ENCODE assay signal across 8 cellular contexts in genomic region chr3:45596290-45596791, GRCh38. TPM values are rescaled to one million over a fixed set of nuclear protein-coding genes. Genes with fewer than 3 reads are reported as not detected.
DNase-seq lines count a peak whose midpoint lies in the region; ATAC-seq, FAIRE-seq and TF ChIP-seq lines count a peak whose summit lies in the region.

No MANE protein-coding gene starts in this region.

- intact Hi-C loops in colonic mucosa (cut with DNase I) = no loop called here

- DNase-seq in GM12892 (ENCODE audit: insufficient read length) = peak; percentile 50
- no peak for DNase-seq in MG63
- DNase-seq in colonic mucosa = peak; percentile 43
- DNase-seq in pons (ENCODE audit: low spot score) = peak; percentile 42
- no peak for DNase-seq in iPS-NIHi11 (ENCODE audit: low spot score)
- DNase-seq in cerebellar nuclear complex (lab: John Stamatoyannopoulos, UW) = no peak
- no peak for DNase-seq in NCI-H226

- ATAC-seq in GM21619 (IDR thresholded peaks at IDR 0.05; ENCODE audit: unreplicated experiment) = peak; percentile 40

- H3K4me3 ChIP-seq in MG63 (peak overlapping the region; percentile 61), colonic mucosa (peak overlapping the region; percentile 78)

- no peak for TF ChIP-seq CTCF in colonic mucosa (IDR thresholded peaks at IDR 0.05)

- H3K27me3 ChIP-seq in MG63 = no peaks in the 10 kb centered on the region
- H3K27me3 ChIP-seq in colonic mucosa = no peaks in the 10 kb centered on the region

- H3K27ac ChIP-seq in colonic mucosa = no peak overlapping the region

- 0 out of 2 replicates have a peak, but pooled peaks cover 3% of the 10 kb centered on the region for H3K36me3 ChIP-seq in MG63
- no peaks in the 10 kb centered on the region for H3K36me3 ChIP-seq in colonic mucosa

- peak; percentile 44; the same call in 1 of the 2 replicates for TF ChIP-seq POLR2A in GM12892 (IDR thresholded peaks at IDR 0.05; ENCODE audit: low read depth, low read length)

- H3K9ac ChIP-seq in colonic mucosa (ENCODE audit: low read depth in 2 of 2, low read length in 2 of 2) = peak overlapping the region; percentile 70 to 74

- H3K9me3 ChIP-seq in MG63 = no peaks in the 10 kb centered on the region
- H3K9me3 ChIP-seq in colonic mucosa = no peaks in the 10 kb centered on the region

- H3K4me1 ChIP-seq in colonic mucosa = peaks cover 38% of the 10 kb centered on the region

- FAIRE-seq in GM12892 (lab: Jason Lieb, UNC) = peak; percentile 91

RNA-seq across cellular contexts. Expression of gene LIMD1, which starts 1.8 kb away (rescaled TPM):
- polyA plus RNA-seq in GM12892 (2012; ENCODE audit: missing spikeins) = 20.1 TPM
- total RNA-seq in MG63 (2014; rRNA removed; shearing (Covaris generic); ENCODE audit: low replicate concordance) = 6.5 and 9.3 TPM in 2 replicates
- 10 to 100 TPM; 38.4 to 51.0 TPM for total RNA-seq in colonic mucosa

Comparison
In these comparisons a context has a peak if more than half of its experiments do, and no peak if none do; other contexts are left out.
1. DNase-seq: peak in GM12892 (single experiment), colonic mucosa (single experiment) and pons (single experiment); none in MG63 (single experiment), iPS-NIHi11 (single experiment), cerebellar nuclear complex (0 of 2) and NCI-H226 (single experiment).